ENCODE assay signal across 8 cellular contexts in genomic region chr13:42040730-42041016, GRCh38. TPM values are rescaled to one million over a fixed set of nuclear protein-coding genes. Genes with fewer than 3 reads are reported as not detected.
DNase-seq lines count a peak whose midpoint lies in the region; ATAC-seq and TF ChIP-seq lines count a peak whose summit lies in the region.

No MANE protein-coding gene starts in this region.

- no peak for TF ChIP-seq RAD21 in liver (IDR thresholded peaks at IDR 0.05)

- H3K9me3 Mint-ChIP-seq in activated naive CD8-positive, alpha-beta T cell treated with anti-CD3 and anti-CD28 coated beads for 36 hours, result peaks cover 7% of the 10 kb centered on the region

- H3K9ac ChIP-seq in liver (ENCODE audit: low read depth in 1 of 2, low read length in 2 of 2), result no peak overlapping the region

- H3K4me1 Mint-ChIP-seq in activated naive CD8-positive, alpha-beta T cell treated with anti-CD3 and anti-CD28 coated beads for 36 hours, result peaks cover 20% of the 10 kb centered on the region

- intact Hi-C loops in Right ventricle myocardium inferior (cut with DNase I) (loop anchor here (10.0 kb wide), 1 partner anchor 376 kb away; no protein-coding TSS in a partner anchor), cardiac septum (cut with DNase I) (loop anchor here (1.0 to 5.0 kb wide), 2 partner anchors 79 to 373 kb away; partner anchors contain the start of gene VWA8), vagina (cut with DNase I) (no loop called here)

- TF ChIP-seq CTCF in liver (IDR thresholded peaks at IDR 0.05; ENCODE audit: low read depth, low read length, missing input control) (no peak), vagina (IDR thresholded peaks at IDR 0.05) (no peak)

- H3K36me3 ChIP-seq in liver (ENCODE audit: control insufficient read depth in 4 of 4, insufficient read depth in 3 of 4, low read depth in 1 of 4, low read length in 3 of 4), result no peaks in the 10 kb centered on the region
- no peaks in the 10 kb centered on the region for H3K36me3 ChIP-seq in vagina

- WGBS in liver, result under 1% methylated on average over 49 of the region's 49 CpGs

- H3K27ac Mint-ChIP-seq in activated naive CD8-positive, alpha-beta T cell treated with anti-CD3 and anti-CD28 coated beads for 36 hours, result no peak overlapping the region

- H3K9me3 ChIP-seq in liver (ENCODE audit: control insufficient read depth in 4 of 4, low read length in 3 of 4) (no peaks in the 10 kb centered on the region), vagina (no peaks in the 10 kb centered on the region)

- ATAC-seq in Right ventricle myocardium inferior (peak; percentile 11), left lobe of liver (no peak)

- no peaks in the 10 kb centered on the region for H3K27me3 Mint-ChIP-seq in activated naive CD8-positive, alpha-beta T cell treated with anti-CD3 and anti-CD28 coated beads for 36 hours

- peak overlapping the region; percentile 29 to 32 for H3K27ac ChIP-seq in liver (ENCODE audit: low read depth in 1 of 2, low read length in 2 of 2)
- peak overlapping the region; percentile 95 for H3K27ac ChIP-seq in vagina

- H3K4me3 Mint-ChIP-seq in activated naive CD8-positive, alpha-beta T cell treated with anti-CD3 and anti-CD28 coated beads for 36 hours, result peak overlapping the region; percentile 90

- H3K4me1 ChIP-seq in liver (ENCODE audit: control insufficient read depth in 4 of 4, insufficient read depth in 4 of 4, low read length in 3 of 4) (peaks cover 2 to 19% (median 16%) of the 10 kb centered on the region in 4 donors), vagina (peaks cover 18% of the 10 kb centered on the region)

- H3K36me3 Mint-ChIP-seq in activated naive CD8-positive, alpha-beta T cell treated with anti-CD3 and anti-CD28 coated beads for 36 hours, result peaks cover 15% of the 10 kb centered on the region

- no peak for DNase-seq in Right ventricle myocardium inferior (ENCODE audit: missing footprints)
- DNase-seq in cardiac septum (ENCODE audit: low spot score), result no peak
- DNase-seq in activated naive CD8-positive, alpha-beta T cell treated with anti-CD3 and anti-CD28 coated beads for 36 hours, result no peak
- DNase-seq in vagina (ENCODE audit: extremely low spot score in 2 of 2), result no peak
- DNase-seq in DMS79 treated with DMSO at 0.1 percent for 48 hours (lab: John Stamatoyannopoulos, UW), result no peak
- no peak for DNase-seq in cortex of kidney (lab: John Stamatoyannopoulos, UW)
- DNase-seq in left lobe of liver (ENCODE audit: low spot score), result no peak

- TF ChIP-seq POLR2A in vagina (IDR thresholded peaks at IDR 0.05), result no peak

- H3K4me3 ChIP-seq in liver (ENCODE audit: low read depth in 1 of 3, low read length in 3 of 3), result peak overlapping the region; percentile 52 to 71 (median 62)
- peak overlapping the region; percentile 77 to 89 for H3K4me3 ChIP-seq in vagina

- H3K27me3 ChIP-seq in liver (ENCODE audit: control insufficient read depth in 4 of 4, insufficient read depth in 4 of 4, low read length in 3 of 4) (no peaks in the 10 kb centered on the region), vagina (no peaks in the 10 kb centered on the region)

TF ChIP-seq in liver, 16 proteins besides CTCF, POLR2A, EP300 and RAD21:
- TF ChIP-seq ATF3 (IDR thresholded peaks at IDR 0.05), result no peak
- TF ChIP-seq HNF4A (conservative IDR thresholded peaks at IDR 0.05), result no peak
- TF ChIP-seq HNF4G (IDR thresholded peaks at IDR 0.05), result no peak
- TF ChIP-seq MAX (IDR thresholded peaks at IDR 0.05), result no peak
- TF ChIP-seq, protein P1, sequence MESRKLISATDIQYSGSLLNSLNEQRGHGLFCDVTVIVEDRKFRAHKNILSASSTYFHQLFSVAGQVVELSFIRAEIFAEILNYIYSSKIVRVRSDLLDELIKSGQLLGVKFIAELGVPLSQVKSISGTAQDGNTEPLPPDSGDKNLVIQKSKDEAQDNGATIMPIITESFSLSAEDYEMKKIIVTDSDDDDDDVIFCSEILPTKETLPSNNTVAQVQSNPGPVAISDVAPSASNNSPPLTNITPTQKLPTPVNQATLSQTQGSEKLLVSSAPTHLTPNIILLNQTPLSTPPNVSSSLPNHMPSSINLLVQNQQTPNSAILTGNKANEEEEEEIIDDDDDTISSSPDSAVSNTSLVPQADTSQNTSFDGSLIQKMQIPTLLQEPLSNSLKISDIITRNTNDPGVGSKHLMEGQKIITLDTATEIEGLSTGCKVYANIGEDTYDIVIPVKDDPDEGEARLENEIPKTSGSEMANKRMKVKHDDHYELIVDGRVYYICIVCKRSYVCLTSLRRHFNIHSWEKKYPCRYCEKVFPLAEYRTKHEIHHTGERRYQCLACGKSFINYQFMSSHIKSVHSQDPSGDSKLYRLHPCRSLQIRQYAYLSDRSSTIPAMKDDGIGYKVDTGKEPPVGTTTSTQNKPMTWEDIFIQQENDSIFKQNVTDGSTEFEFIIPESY (IDR thresholded peaks at IDR 0.05), result no peak

RNA-seq across cellular contexts. Expression of gene DGKH, which starts 7.8 kb away (rescaled TPM):
- total RNA-seq in Right ventricle myocardium inferior (4.8 TPM), cardiac septum (13.5 TPM), liver (1 to 10 TPM; 1.6 to 3.7 TPM), vagina (29.7 TPM), left lobe of liver (1.1 TPM)
- total RNA-seq in activated naive CD8-positive, alpha-beta T cell treated with anti-CD3 and anti-CD28 coated beads for 36 hours, result 10 to 100 TPM; 11.7 to 12.2 TPM
- under 1 TPM; 0.25 to 0.30 TPM for polyA plus RNA-seq in liver
